In genomic region chr1:154567386-154568164, GRCh38 we compare ENCODE assay signal across 8 cellular contexts. TPM values are rescaled to one million over a fixed set of nuclear protein-coding genes. Genes with fewer than 3 reads are reported as not detected.
DNase-seq lines count a peak whose midpoint lies in the region; ATAC-seq and TF ChIP-seq lines count a peak whose summit lies in the region.

TSS of gene CHRNB2 (plus strand) at chr1:154567778. CDS start at chr1:154568045, 267 bp downstream.

- 5% methylated on average over 16 of the region's 53 CpGs for WGBS in right lobe of liver (ENCODE audit: insufficient coverage, low coverage, low lambda C conversion rate, missing lambda C conversion rate)

- DNase-seq in NCI-H2196 (lab: John Stamatoyannopoulos, UW; ENCODE audit: unreplicated experiment) = peak; percentile 68
- DNase-seq in activated CD4-positive, alpha-beta T cell treated with anti-CD3 and anti-CD28 coated beads for 48 hours = peak; percentile 75
- peak; percentile 50 for DNase-seq in colonic mucosa
- DNase-seq in right lobe of liver = peak; percentile 62 to 72 (median 65)
- DNase-seq in stimulated activated CD4-positive, alpha-beta T cell treated with anti-CD3 and anti-CD28 coated beads, Interleukin-4, amount 100 ng/mL, for 48 hours (ENCODE audit: low read depth in 2 of 2) = peak; percentile 56 to 73
- no peak for DNase-seq in amniotic stem cell (lab: John Stamatoyannopoulos, UW)

- TF ChIP-seq POLR2A in right lobe of liver (IDR thresholded peaks at IDR 0.05) = no peak

- H3K27ac ChIP-seq in 22Rv1 (peak within 1 kb of the TSS; percentile 57), colonic mucosa (no peak within 1 kb of the TSS), right lobe of liver (no peak within 1 kb of the TSS)

- peak; percentile 30; the same call in 1 of the 2 replicates for TF ChIP-seq CTCF in 22Rv1 (IDR thresholded peaks at IDR 0.05)
- no peak for TF ChIP-seq CTCF in colonic mucosa (IDR thresholded peaks at IDR 0.05)
- TF ChIP-seq CTCF in right lobe of liver (IDR thresholded peaks at IDR 0.05) = peak in 1 of 4 donors; percentile 6

- intact Hi-C loops in colonic mucosa (cut with DNase I) (loop anchor here (10.0 kb wide), 1 partner anchor 197 kb away; no protein-coding TSS in a partner anchor), right lobe of liver (cut with DNase I) (loop anchor here in 1 of 2 donors (10.0 kb wide), 2 partner anchors 187 to 317 kb away; no protein-coding TSS in a partner anchor)

- ATAC-seq in GM21723 (IDR thresholded peaks at IDR 0.05; ENCODE audit: unreplicated experiment) = peak; percentile 61
- peak; percentile 91 to 99 (median 94) for ATAC-seq in right lobe of liver

- H3K27me3 ChIP-seq in colonic mucosa = peaks cover 9% of the 10 kb centered on the region
- no peaks in the 10 kb centered on the region for H3K27me3 ChIP-seq in right lobe of liver

- H3K4me3 ChIP-seq in colonic mucosa = no peak within 1 kb of the TSS
- H3K4me3 ChIP-seq in right lobe of liver = no peak within 1 kb of the TSS

- no peaks in the 10 kb centered on the region for H3K36me3 ChIP-seq in colonic mucosa
- H3K36me3 ChIP-seq in right lobe of liver = no peaks in the 10 kb centered on the region

- peaks cover 3% of the 10 kb centered on the region for H3K4me1 ChIP-seq in colonic mucosa
- peaks cover 0 to 6% (median 0%) of the 10 kb centered on the region in 4 donors for H3K4me1 ChIP-seq in right lobe of liver

- H3K9me3 ChIP-seq in colonic mucosa = no peaks in the 10 kb centered on the region
- H3K9me3 ChIP-seq in right lobe of liver = no peaks in the 10 kb centered on the region

- no peak within 1 kb of the TSS for H3K9ac ChIP-seq in colonic mucosa (ENCODE audit: low read depth in 2 of 2, low read length in 2 of 2)

RNA-seq across cellular contexts. Expression of gene CHRNB2, which starts in this region (rescaled TPM):
- under 1 TPM; 0.07 to 0.16 TPM for total RNA-seq in colonic mucosa
- total RNA-seq in right lobe of liver = under 1 TPM in 1 of 6 experiments, not detected in 5; 0.07 TPM

Comparison
In these comparisons a context has a peak if more than half of its experiments do, and no peak if none do; other contexts are left out.
1. Peak in DNase-seq in colonic mucosa; RNA of the gene not detected or under 1 TPM.
2. Peak in DNase-seq and ATAC-seq in right lobe of liver; RNA of the gene not detected or under 1 TPM.